12 cellular contexts compared by ENCODE assay signal in genomic region chr3:58048301-58048700, GRCh38. TPM values are rescaled to one million over a fixed set of nuclear protein-coding genes. Genes with fewer than 3 reads are reported as not detected.
A peak's percentile ranks its signal among the peaks of the same experiment; 100 is the strongest.
DNase-seq lines count a peak whose midpoint lies in the region; ATAC-seq and TF ChIP-seq lines count a peak whose summit lies in the region.
"Had no signal": no experiment of that assay in that cellular context is flagged by ENCODE, and none has a peak within 500 bp of the region (broad histone marks: within the 10 kb centered on the region; RNA-seq: fewer than 3 reads in every experiment).

No MANE protein-coding gene starts in this region.

- no peaks in the 10 kb centered on the region for H4K20me1 ChIP-seq in OCI-LY7 (ENCODE audit: insufficient read depth, low read length)

- H3K4me1 ChIP-seq in ACC112 (ENCODE audit: control insufficient read depth, insufficient read depth, low read length, unreplicated experiment) = peaks cover 79% of the 10 kb centered on the region
- H3K4me1 ChIP-seq in Panc1 (ENCODE audit: control insufficient read depth, insufficient read depth, low read length) = peaks cover 92% of the 10 kb centered on the region
- peaks cover 5 to 19% of the 10 kb centered on the region in 2 donors for H3K4me1 ChIP-seq in esophagus (ENCODE audit: control insufficient read depth in 2 of 2, insufficient read depth in 2 of 2, low read length in 1 of 2)
- H3K4me1 ChIP-seq in OCI-LY7 (ENCODE audit: insufficient read depth, low read length, poor library complexity, severe bottlenecking) = no peaks in the 10 kb centered on the region

- H3K9me2 ChIP-seq in OCI-LY7 (ENCODE audit: insufficient read depth, low read length) = no peaks in the 10 kb centered on the region

- ATAC-seq in Panc1 (no peak), GM18519 (IDR thresholded peaks at IDR 0.05; ENCODE audit: low FRiP score, unreplicated experiment) (no peak)
- ATAC-seq: activated T-helper 17 cell treated with anti-CD3 and anti-CD28 coated beads, Interleukin-2, amount 50 U/mL, for 72 hours; esophagus mucosa had no signal

- H3K79me2 ChIP-seq in ACC112 (ENCODE audit: control insufficient read depth, insufficient read depth, low read length, unreplicated experiment) (peaks cover 71% of the 10 kb centered on the region), OCI-LY7 (ENCODE audit: insufficient read depth, low read depth, low read length) (no peaks in the 10 kb centered on the region)

- TF ChIP-seq CTCF in Panc1 (IDR thresholded peaks at IDR 0.05) (no peak), OCI-LY7 (conservative IDR thresholded peaks at IDR 0.05; ENCODE audit: low read length) (no peak)

- BruUV-seq in Panc1 (replicated peaks; lab: Mats Ljungman, UMichigan) (no TSS peak), OCI-LY7 (replicated peaks; lab: Mats Ljungman, UMichigan) (no TSS peak)

- 49 to 57% methylated on average over 4 of the region's 4 CpGs for WGBS in esophagus, 2 donors

- H2AFZ ChIP-seq in ACC112 (ENCODE audit: low read length, unreplicated experiment) (no peak overlapping the region), OCI-LY7 (ENCODE audit: low read length) (no peak overlapping the region)

- H3K9me3 ChIP-seq in Panc1 (ENCODE audit: control insufficient read depth, insufficient read depth, low read depth, low read length) (no peaks in the 10 kb centered on the region), esophagus (ENCODE audit: control insufficient read depth in 2 of 2, insufficient read depth in 1 of 2, low read depth in 1 of 2, low read length in 1 of 2) (no peaks in the 10 kb centered on the region), OCI-LY7 (ENCODE audit: low read length) (no peaks in the 10 kb centered on the region)
- H3K9me3 ChIP-seq: BE2C had no signal

- intact Hi-C loops in Panc1 (cut with micrococcal nuclease; ENCODE audit: unreplicated experiment) (loop anchor here (5.0 kb wide), 1 partner anchor 36 kb away; no protein-coding TSS in a partner anchor), OCI-LY7 (cut with micrococcal nuclease; ENCODE audit: unreplicated experiment) (no loop called here)

- H3K27ac ChIP-seq in ACC112 (ENCODE audit: low read depth, low read length) (peak overlapping the region; percentile 94), Panc1 (ENCODE audit: low read length) (peak overlapping the region; percentile 97), esophagus (ENCODE audit: low read depth in 2 of 2, low read length in 1 of 2) (peak overlapping the region; percentile 58 to 59), OCI-LY7 (ENCODE audit: low read depth, low read length, poor library complexity, severe bottlenecking) (no peak overlapping the region)

- POLR2A ChIA-PET in Panc1 (lab: Charles Lee) = interaction anchor here (0.6 kb wide), 1 partner anchor 9 kb away, joined by 3 read pairs; no protein-coding TSS in a partner anchor
- POLR2A ChIA-PET in OCI-LY7 (lab: Charles Lee) = interaction anchor here (1.2 kb wide), 1 partner anchor 26 kb away, joined by 4 read pairs; no protein-coding TSS in a partner anchor

- no peak overlapping the region for H3K4me2 ChIP-seq in OCI-LY7 (ENCODE audit: low read length)

- H3K36me3 ChIP-seq in ACC112 (ENCODE audit: insufficient read depth, low read length) (no peaks in the 10 kb centered on the region), Panc1 (ENCODE audit: control insufficient read depth, insufficient read depth, low read length) (no peaks in the 10 kb centered on the region), esophagus (ENCODE audit: control insufficient read depth in 2 of 2, insufficient read depth in 2 of 2, low read length in 1 of 2) (no peaks in the 10 kb centered on the region), OCI-LY7 (ENCODE audit: insufficient read depth, low read length) (no peaks in the 10 kb centered on the region)
- H3K36me3 ChIP-seq: BE2C had no signal

- H3K27me3 ChIP-seq in ACC112 (ENCODE audit: insufficient read depth, low read length) = no peaks in the 10 kb centered on the region
- H3K27me3 ChIP-seq in Panc1 (ENCODE audit: control insufficient read depth, insufficient read depth, low read length) = no peaks in the 10 kb centered on the region
- no peaks in the 10 kb centered on the region for H3K27me3 ChIP-seq in esophagus (ENCODE audit: control insufficient read depth in 1 of 2, insufficient read depth in 2 of 2, low read length in 2 of 2)
- H3K27me3 ChIP-seq: BE2C had no signal

- DNase-seq in Panc1 (ENCODE audit: low read depth, low spot score) (no peak), mucosa of gallbladder (ENCODE audit: low spot score) (peak; percentile 54), pons (ENCODE audit: low spot score) (no peak), OCI-LY7 (ENCODE audit: low spot score) (no peak)
- no peak for DNase-seq in stimulated activated CD4-positive, alpha-beta T cell treated with anti-CD3 and anti-CD28 coated beads, Interleukin-1b, Interleukin-23, amount 100 ng/mL, for 48 hours
- DNase-seq: BE2C, NCI-H1092 treated with DMSO at 0.1 percent for 48 hours had no signal

- CTCF ChIA-PET in Panc1 (lab: Charles Lee) (no interaction called here), OCI-LY7 (lab: Charles Lee; ENCODE audit: unreplicated experiment) (no interaction called here)

- in situ Hi-C loops in Panc1 (cut with HindIII; ENCODE audit: low pct_unique_long_range_greater_than_20kb, low sequenced_read_pairs) = no loop called here

- H3K4me3 ChIP-seq in ACC112 (ENCODE audit: low read depth, low read length) (peak overlapping the region; percentile 11; the same call in 1 of the 2 replicates), Panc1 (ENCODE audit: low read depth in 2 of 2, low read length in 2 of 2) (no peak overlapping the region), esophagus (ENCODE audit: low read depth in 1 of 2, low read length in 2 of 2) (no peak overlapping the region), OCI-LY7 (ENCODE audit: low read depth, low read length, poor library complexity, severe bottlenecking) (no peak overlapping the region)

RNA-seq across cellular contexts. Expression of gene FLNB, which starts 40.1 kb away (rescaled TPM):
- 309 TPM for total RNA-seq in Panc1 (2021; ENCODE audit: unreplicated experiment)
- polyA plus RNA-seq in Panc1 (2012; ENCODE audit: insufficient read length) = 366 TPM
- 10 to 100 TPM; 50.8 to 52.5 TPM for polyA plus RNA-seq in esophagus
- 119 TPM for total RNA-seq in mucosa of gallbladder
- total RNA-seq in OCI-LY7 (2014; rRNA removed; shearing (Covaris generic)) = 29.5 and 29.9 TPM in 2 replicates
- total RNA-seq in OCI-LY7 (2022) = 39.1 and 39.7 TPM in 2 replicates
